In genomic region chr22:46355369-46355995, GRCh38 we compare ENCODE assay signal across 8 cellular contexts. TPM values are rescaled to one million over a fixed set of nuclear protein-coding genes. Genes with fewer than 3 reads are reported as not detected.
DNase-seq lines count a peak whose midpoint lies in the region; ATAC-seq and TF ChIP-seq lines count a peak whose summit lies in the region.

No MANE protein-coding gene starts in this region.

- WGBS in body of pancreas, 2 donors = 59 to 80% methylated on average over 5 to 22 of the region's 22 CpGs

- no peaks in the 10 kb centered on the region for H3K27me3 ChIP-seq in body of pancreas

- peaks cover 42% of the 10 kb centered on the region for H3K4me1 ChIP-seq in body of pancreas

- H3K27ac ChIP-seq in body of pancreas = no peak overlapping the region

- peaks cover 0 to 3% (median 0%) of the 10 kb centered on the region in 6 donors for H3K9me3 Mint-ChIP-seq in immature natural killer cell

- intact Hi-C loops in body of pancreas (cut with DNase I) = loop anchor here (5.0 kb wide), 1 partner anchor 37 kb away; no protein-coding TSS in a partner anchor

- DNase-seq in D341Med (ENCODE audit: low spot score) (peak; percentile 87), T-helper 9 cell (peak; percentile 32), body of pancreas (peak; percentile 65 to 81 (median 77)), immature natural killer cell (peak; percentile 58 to 66 (median 63))
- DNase-seq in stimulated activated CD4-positive, alpha-beta T cell treated with anti-CD3 and anti-CD28 coated beads, Interleukin-12 subunit alpha, Interleukin-12 subunit beta, amount 100 ng/mL, for 48 hours (ENCODE audit: low read depth in 2 of 3, low spot score in 1 of 3) = peak; percentile 27 to 54 (median 47)

- peaks cover 7 to 14% of the 10 kb centered on the region in 2 donors for H3K36me3 ChIP-seq in body of pancreas (replicated peaks in 1 of 2; ENCODE audit: insufficient read depth in 1 of 2, low read depth in 2 of 2)

- no peak overlapping the region for H3K4me3 Mint-ChIP-seq in immature natural killer cell

- H3K27me3 Mint-ChIP-seq in immature natural killer cell (ENCODE audit: low read depth in 3 of 3) = peaks cover 0 to 3% (median 0%) of the 10 kb centered on the region in 3 donors

- H3K36me3 Mint-ChIP-seq in immature natural killer cell = peaks cover 10 to 32% (median 19%) of the 10 kb centered on the region in 3 donors

- peaks cover 0 to 4% of the 10 kb centered on the region in 2 donors for H3K4me1 Mint-ChIP-seq in immature natural killer cell

- peak overlapping the region in 2 of 6 donors; percentile 46 to 59 for H3K27ac Mint-ChIP-seq in immature natural killer cell

- no peak for TF ChIP-seq EP300 in Ishikawa (IDR thresholded peaks at IDR 0.05; ENCODE audit: borderline replicate concordance)

- peak; percentile 54 to 82 (median 65) for TF ChIP-seq CTCF in body of pancreas (IDR thresholded peaks at IDR 0.05)

- ATAC-seq in body of pancreas (peak; percentile 40), HG02571 (IDR thresholded peaks at IDR 0.05; ENCODE audit: unreplicated experiment) (no peak), GM18870 (IDR thresholded peaks at IDR 0.05; ENCODE audit: unreplicated experiment) (no peak)

- H3K4me3 ChIP-seq in body of pancreas = no peak overlapping the region

- H3K9me3 ChIP-seq in body of pancreas = no peaks in the 10 kb centered on the region

- TF ChIP-seq POLR2A in body of pancreas (IDR thresholded peaks at IDR 0.05) = no peak

- peak; percentile 85 for TF ChIP-seq RAD21 in Ishikawa (IDR thresholded peaks at IDR 0.05; ENCODE audit: low read depth)

TF ChIP-seq in Ishikawa, 13 proteins besides CTCF, POLR2A, EP300 and RAD21:
- TF ChIP-seq NFIC (IDR thresholded peaks at IDR 0.05) (no peak), TCF12 (IDR thresholded peaks at IDR 0.05; ENCODE audit: low read depth) (no peak), USF1 (IDR thresholded peaks at IDR 0.05) (no peak), EGR1 (IDR thresholded peaks at IDR 0.05) (no peak), CREB1 (IDR thresholded peaks at IDR 0.05; ENCODE audit: low read depth) (no peak), TEAD4 (IDR thresholded peaks at IDR 0.05) (no peak), FOXM1 (IDR thresholded peaks at IDR 0.05; ENCODE audit: borderline replicate concordance, low read depth) (no peak), MAX (IDR thresholded peaks at IDR 0.05) (no peak), YY1 (IDR thresholded peaks at IDR 0.05; ENCODE audit: low read depth) (no peak), CEBPB (IDR thresholded peaks at IDR 0.05) (no peak), ZBTB7A (IDR thresholded peaks at IDR 0.05; ENCODE audit: low read depth) (no peak), TAF1 (IDR thresholded peaks at IDR 0.05; ENCODE audit: low read depth) (no peak), REST (IDR thresholded peaks at IDR 0.05; ENCODE audit: low read depth) (no peak)

RNA-seq across cellular contexts. Expression of gene TRMU, which starts 20.0 kb away (rescaled TPM):
- total RNA-seq in body of pancreas = 10 to 100 TPM; 34.2 to 43.5 TPM
- 10 to 100 TPM; 12.3 to 18.5 (median 16.8) TPM for polyA plus RNA-seq in immature natural killer cell

RNA-seq across cellular contexts. Expression of gene GTSE1, which starts 58.8 kb away (rescaled TPM):
- under 1 TPM in 1 of 2 donors, not detected in 1; 0.26 TPM for total RNA-seq in body of pancreas
- under 1 TPM in 2 of 3 donors, not detected in 1; 0.50 to 0.71 TPM for polyA plus RNA-seq in immature natural killer cell

Comparison
In these comparisons a context has a peak if more than half of its experiments do, and no peak if none do; other contexts are left out.
1. DNase-seq: peak in every context shown above with its lines; median percentile 87 in D341Med; 77 in body of pancreas; 63 in immature natural killer cell; 47 in stimulated activated CD4-positive, alpha-beta T cell treated with anti-CD3 and anti-CD28 coated beads, Interleukin-12 subunit alpha, Interleukin-12 subunit beta, amount 100 ng/mL, for 48 hours; 32 in T-helper 9 cell.